1 cellular context compared by ENCODE assay signal in the genomic region with DNA sequence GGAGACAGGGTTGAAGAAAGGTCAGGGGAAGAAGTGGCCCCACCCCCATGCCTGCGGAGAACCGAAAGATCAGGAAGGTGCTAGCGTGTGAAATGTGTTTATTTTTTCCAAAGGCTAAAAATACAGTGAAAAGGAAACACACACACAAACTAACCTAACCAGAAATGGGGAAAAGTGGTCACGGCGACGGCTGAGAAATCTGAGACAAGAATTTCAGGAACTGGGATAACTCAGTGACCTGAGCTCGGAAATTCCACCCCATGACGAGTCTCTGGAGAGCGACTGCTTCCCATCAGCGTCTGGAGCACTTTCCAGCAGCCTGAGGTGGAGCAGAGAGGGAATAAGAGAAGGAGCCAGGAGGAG.
A peak's percentile ranks its signal among the peaks of the same experiment; 100 is the strongest.
TF ChIP-seq lines count a peak whose summit lies in the region.

No MANE protein-coding gene starts in this region.

TF ChIP-seq in A549, 52 proteins besides CTCF, POLR2A, EP300 and RAD21 (continued from another document):
- TF ChIP-seq, protein P1, sequence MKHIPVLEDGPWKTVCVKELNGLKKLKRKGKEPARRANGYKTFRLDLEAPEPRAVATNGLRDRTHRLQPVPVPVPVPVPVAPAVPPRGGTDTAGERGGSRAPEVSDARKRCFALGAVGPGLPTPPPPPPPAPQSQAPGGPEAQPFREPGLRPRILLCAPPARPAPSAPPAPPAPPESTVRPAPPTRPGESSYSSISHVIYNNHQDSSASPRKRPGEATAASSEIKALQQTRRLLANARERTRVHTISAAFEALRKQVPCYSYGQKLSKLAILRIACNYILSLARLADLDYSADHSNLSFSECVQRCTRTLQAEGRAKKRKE (CRISPR knock-in tag; IDR thresholded peaks at IDR 0.05; ENCODE audit: low read depth): 0 out of 2 replicates have a peak, but pooled peaks have one; percentile 32
- TF ChIP-seq HOXA7 (CRISPR knock-in tag; IDR thresholded peaks at IDR 0.05) (no peak), GATA3 (IDR thresholded peaks at IDR 0.05; ENCODE audit: borderline replicate concordance) (no peak), MYC (IDR thresholded peaks at IDR 0.05; ENCODE audit: borderline replicate concordance, low read length) (no peak), CHD2 (IDR thresholded peaks at IDR 0.05; ENCODE audit: low read length, partially characterized antibody) (no peak), CEBPB (IDR thresholded peaks at IDR 0.05) (no peak)
